In the genomic region with DNA sequence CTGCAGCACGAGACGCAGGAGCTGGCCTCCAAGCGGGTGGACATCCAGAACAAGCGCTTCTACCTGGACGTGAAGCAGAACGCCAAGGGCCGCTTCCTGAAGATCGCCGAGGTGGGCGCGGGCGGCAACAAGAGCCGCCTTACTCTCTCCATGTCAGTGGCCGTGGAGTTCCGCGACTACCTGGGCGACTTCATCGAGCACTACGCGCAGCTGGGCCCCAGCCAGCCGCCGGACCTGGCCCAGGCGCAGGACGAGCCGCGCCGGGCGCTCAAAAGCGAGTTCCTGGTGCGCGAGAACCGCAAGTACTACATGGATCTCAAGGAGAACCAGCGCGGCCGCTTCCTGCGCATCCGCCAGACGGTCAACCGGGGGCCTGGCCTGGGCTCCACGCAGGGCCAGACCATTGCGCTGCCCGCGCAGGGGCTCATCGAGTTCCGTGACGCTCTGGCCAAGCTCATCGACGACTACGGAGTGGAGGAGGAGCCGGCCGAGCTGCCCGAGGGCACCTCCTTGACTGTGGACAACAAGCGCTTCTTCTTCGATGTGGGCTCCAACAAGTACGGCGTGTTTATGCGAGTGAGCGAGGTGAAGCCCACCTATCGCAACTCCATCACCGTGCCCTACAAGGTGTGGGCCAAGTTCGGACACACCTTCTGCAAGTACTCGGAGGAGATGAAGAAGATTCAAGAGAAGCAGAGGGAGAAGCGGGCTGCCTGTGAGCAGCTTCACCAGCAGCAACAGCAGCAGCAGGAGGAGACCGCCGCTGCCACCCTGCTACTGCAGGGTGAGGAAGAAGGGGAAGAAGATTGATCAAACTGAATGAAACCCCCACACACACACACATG, we compare ENCODE assay signal across 1 cellular context.
TF ChIP-seq lines count a peak whose summit lies in the region.

No MANE protein-coding gene starts in this region.

TF ChIP-seq in HepG2, 621 proteins besides CTCF, POLR2A, EP300 and RAD21 (continued from another document and continues in another):
- TF ChIP-seq, protein P1, sequence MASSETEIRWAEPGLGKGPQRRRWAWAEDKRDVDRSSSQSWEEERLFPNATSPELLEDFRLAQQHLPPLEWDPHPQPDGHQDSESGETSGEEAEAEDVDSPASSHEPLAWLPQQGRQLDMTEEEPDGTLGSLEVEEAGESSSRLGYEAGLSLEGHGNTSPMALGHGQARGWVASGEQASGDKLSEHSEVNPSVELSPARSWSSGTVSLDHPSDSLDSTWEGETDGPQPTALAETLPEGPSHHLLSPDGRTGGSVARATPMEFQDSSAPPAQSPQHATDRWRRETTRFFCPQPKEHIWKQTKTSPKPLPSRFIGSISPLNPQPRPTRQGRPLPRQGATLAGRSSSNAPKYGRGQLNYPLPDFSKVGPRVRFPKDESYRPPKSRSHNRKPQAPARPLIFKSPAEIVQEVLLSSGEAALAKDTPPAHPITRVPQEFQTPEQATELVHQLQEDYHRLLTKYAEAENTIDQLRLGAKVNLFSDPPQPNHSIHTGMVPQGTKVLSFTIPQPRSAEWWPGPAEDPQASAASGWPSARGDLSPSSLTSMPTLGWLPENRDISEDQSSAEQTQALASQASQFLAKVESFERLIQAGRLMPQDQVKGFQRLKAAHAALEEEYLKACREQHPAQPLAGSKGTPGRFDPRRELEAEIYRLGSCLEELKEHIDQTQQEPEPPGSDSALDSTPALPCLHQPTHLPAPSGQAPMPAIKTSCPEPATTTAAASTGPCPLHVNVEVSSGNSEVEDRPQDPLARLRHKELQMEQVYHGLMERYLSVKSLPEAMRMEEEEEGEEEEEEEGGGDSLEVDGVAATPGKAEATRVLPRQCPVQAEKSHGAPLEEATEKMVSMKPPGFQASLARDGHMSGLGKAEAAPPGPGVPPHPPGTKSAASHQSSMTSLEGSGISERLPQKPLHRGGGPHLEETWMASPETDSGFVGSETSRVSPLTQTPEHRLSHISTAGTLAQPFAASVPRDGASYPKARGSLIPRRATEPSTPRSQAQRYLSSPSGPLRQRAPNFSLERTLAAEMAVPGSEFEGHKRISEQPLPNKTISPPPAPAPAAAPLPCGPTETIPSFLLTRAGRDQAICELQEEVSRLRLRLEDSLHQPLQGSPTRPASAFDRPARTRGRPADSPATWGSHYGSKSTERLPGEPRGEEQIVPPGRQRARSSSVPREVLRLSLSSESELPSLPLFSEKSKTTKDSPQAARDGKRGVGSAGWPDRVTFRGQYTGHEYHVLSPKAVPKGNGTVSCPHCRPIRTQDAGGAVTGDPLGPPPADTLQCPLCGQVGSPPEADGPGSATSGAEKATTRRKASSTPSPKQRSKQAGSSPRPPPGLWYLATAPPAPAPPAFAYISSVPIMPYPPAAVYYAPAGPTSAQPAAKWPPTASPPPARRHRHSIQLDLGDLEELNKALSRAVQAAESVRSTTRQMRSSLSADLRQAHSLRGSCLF (CRISPR knock-in tag; IDR thresholded peaks at IDR 0.05; ENCODE audit: borderline replicate concordance), result no peak
- TF ChIP-seq ZNF607 (CRISPR knock-in tag; IDR thresholded peaks at IDR 0.05; ENCODE audit: borderline replicate concordance) (peak; percentile 55; the same call in 1 of the 2 replicates), ZSCAN21 (CRISPR knock-in tag; IDR thresholded peaks at IDR 0.05; ENCODE audit: borderline replicate concordance) (peak; percentile 61; the same call in 1 of the 2 replicates), ZFP37 (CRISPR knock-in tag; IDR thresholded peaks at IDR 0.05; ENCODE audit: borderline replicate concordance) (no peak), CHCHD3 (CRISPR knock-in tag; IDR thresholded peaks at IDR 0.05) (0 out of 2 replicates have a peak, but pooled peaks have one; percentile 45), YEATS4 (CRISPR knock-in tag; IDR thresholded peaks at IDR 0.05; ENCODE audit: borderline replicate concordance) (0 out of 2 replicates have a peak, but pooled peaks have one; percentile 41), GATAD1 (CRISPR knock-in tag; IDR thresholded peaks at IDR 0.05) (no peak), ZFYVE20 (CRISPR knock-in tag; IDR thresholded peaks at IDR 0.05; ENCODE audit: borderline replicate concordance, low read depth) (no peak), NR2F6 (IDR thresholded peaks at IDR 0.05) (no peak), NR2F6 (CRISPR knock-in tag; IDR thresholded peaks at IDR 0.05) (no peak), ASH2L (IDR thresholded peaks at IDR 0.05; ENCODE audit: insufficient read length, low read depth, low read length) (peak; percentile 63), SALL1 (CRISPR knock-in tag; IDR thresholded peaks at IDR 0.05) (peak; percentile 28; the same call in 1 of the 2 replicates), AGO2 (optimal IDR thresholded peaks at IDR 0.05; ENCODE audit: low read depth, low read length) (peak; percentile 73), KLF6 (CRISPR knock-in tag; IDR thresholded peaks at IDR 0.05) (no peak), MYC (CRISPR knock-in tag; IDR thresholded peaks at IDR 0.05; ENCODE audit: borderline replicate concordance) (peak; percentile 13; the same call in 1 of the 2 replicates), ZNF33B (CRISPR knock-in tag; IDR thresholded peaks at IDR 0.05) (0 out of 2 replicates have a peak, but pooled peaks have one; percentile 61), RBM39 (IDR thresholded peaks at IDR 0.05; ENCODE audit: low read depth, low read length, poor library complexity, severe bottlenecking) (peak; percentile 80), ZNF263 (CRISPR knock-in tag; IDR thresholded peaks at IDR 0.05) (peak; percentile 10; the same call in 1 of the 2 replicates), ZSCAN31 (CRISPR knock-in tag; IDR thresholded peaks at IDR 0.05; ENCODE audit: low read depth) (0 out of 2 replicates have a peak, but pooled peaks have one; percentile 31), XRCC5 (optimal IDR thresholded peaks at IDR 0.05; ENCODE audit: low read length) (no peak), SOX5 (CRISPR knock-in tag; IDR thresholded peaks at IDR 0.05; ENCODE audit: borderline replicate concordance) (no peak), HNF4G (IDR thresholded peaks at IDR 0.05; ENCODE audit: borderline replicate concordance, low read depth, low read length) (no peak), HNF4G (CRISPR knock-in tag; IDR thresholded peaks at IDR 0.05; ENCODE audit: borderline replicate concordance, low read depth) (no peak), ZNF768 (CRISPR knock-in tag; IDR thresholded peaks at IDR 0.05) (peak; percentile 39; the same call in 1 of the 2 replicates), ETV6 (CRISPR knock-in tag; conservative IDR thresholded peaks at IDR 0.05) (no peak), JDP2 (CRISPR knock-in tag; IDR thresholded peaks at IDR 0.05; ENCODE audit: borderline replicate concordance) (no peak), YY1 (IDR thresholded peaks at IDR 0.05; ENCODE audit: insufficient read depth, insufficient replicate concordance, low read depth, low read length) (no peak), SAP130 (CRISPR knock-in tag; IDR thresholded peaks at IDR 0.05; ENCODE audit: low read depth) (peak; percentile 7; the same call in 1 of the 2 replicates), MEIS1 (CRISPR knock-in tag; IDR thresholded peaks at IDR 0.05; ENCODE audit: borderline replicate concordance) (no peak), ZNF230 (CRISPR knock-in tag; IDR thresholded peaks at IDR 0.05) (no peak; the same call in 1 of the 2 replicates), ZEB1 (IDR thresholded peaks at IDR 0.05; ENCODE audit: insufficient replicate concordance, low read depth) (no peak), KLF12 (CRISPR knock-in tag; IDR thresholded peaks at IDR 0.05; ENCODE audit: borderline replicate concordance) (no peak), ZNF577 (CRISPR knock-in tag; IDR thresholded peaks at IDR 0.05; ENCODE audit: borderline replicate concordance, low read depth) (no peak), BORCS8-MEF2B (CRISPR knock-in tag; IDR thresholded peaks at IDR 0.05) (0 out of 2 replicates have a peak, but pooled peaks have one; percentile 44), KDM2A (CRISPR knock-in tag; IDR thresholded peaks at IDR 0.05; ENCODE audit: borderline replicate concordance, low read depth) (peak; percentile 80; the same call in 1 of the 2 replicates), NCOA5 (CRISPR knock-in tag; IDR thresholded peaks at IDR 0.05) (no peak), MYNN (CRISPR knock-in tag; IDR thresholded peaks at IDR 0.05; ENCODE audit: low read depth) (no peak), ZNF224 (CRISPR knock-in tag; IDR thresholded peaks at IDR 0.05) (0 out of 2 replicates have a peak, but pooled peaks have one; percentile 71)
- TF ChIP-seq, protein P2, sequence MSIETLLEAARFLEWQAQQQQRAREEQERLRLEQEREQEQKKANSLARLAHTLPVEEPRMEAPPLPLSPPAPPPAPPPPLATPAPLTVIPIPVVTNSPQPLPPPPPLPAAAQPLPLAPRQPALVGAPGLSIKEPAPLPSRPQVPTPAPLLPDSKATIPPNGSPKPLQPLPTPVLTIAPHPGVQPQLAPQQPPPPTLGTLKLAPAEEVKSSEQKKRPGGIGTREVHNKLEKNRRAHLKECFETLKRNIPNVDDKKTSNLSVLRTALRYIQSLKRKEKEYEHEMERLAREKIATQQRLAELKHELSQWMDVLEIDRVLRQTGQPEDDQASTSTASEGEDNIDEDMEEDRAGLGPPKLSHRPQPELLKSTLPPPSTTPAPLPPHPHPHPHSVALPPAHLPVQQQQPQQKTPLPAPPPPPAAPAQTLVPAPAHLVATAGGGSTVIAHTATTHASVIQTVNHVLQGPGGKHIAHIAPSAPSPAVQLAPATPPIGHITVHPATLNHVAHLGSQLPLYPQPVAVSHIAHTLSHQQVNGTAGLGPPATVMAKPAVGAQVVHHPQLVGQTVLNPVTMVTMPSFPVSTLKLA (IDR thresholded peaks at IDR 0.05), result no peak
- TF ChIP-seq, protein P3, sequence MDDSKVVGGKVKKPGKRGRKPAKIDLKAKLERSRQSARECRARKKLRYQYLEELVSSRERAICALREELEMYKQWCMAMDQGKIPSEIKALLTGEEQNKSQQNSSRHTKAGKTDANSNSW (CRISPR knock-in tag; IDR thresholded peaks at IDR 0.05; ENCODE audit: borderline replicate concordance), result 0 out of 2 replicates have a peak, but pooled peaks have one; percentile 76
- TF ChIP-seq, protein P4, sequence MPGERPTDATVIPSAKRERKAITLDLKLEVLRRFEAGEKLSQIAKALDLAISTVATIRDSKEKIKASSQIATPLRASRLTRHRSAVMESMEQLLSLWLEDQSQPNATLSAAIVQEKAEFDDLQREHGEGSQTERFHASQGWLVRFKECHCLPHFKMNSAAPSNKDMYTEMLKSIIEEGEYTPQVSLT (CRISPR knock-in tag; IDR thresholded peaks at IDR 0.05; ENCODE audit: borderline replicate concordance, low read depth), result no peak
- TF ChIP-seq, protein P5, sequence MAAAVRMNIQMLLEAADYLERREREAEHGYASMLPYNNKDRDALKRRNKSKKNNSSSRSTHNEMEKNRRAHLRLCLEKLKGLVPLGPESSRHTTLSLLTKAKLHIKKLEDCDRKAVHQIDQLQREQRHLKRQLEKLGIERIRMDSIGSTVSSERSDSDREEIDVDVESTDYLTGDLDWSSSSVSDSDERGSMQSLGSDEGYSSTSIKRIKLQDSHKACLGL (CRISPR knock-in tag; IDR thresholded peaks at IDR 0.05), result 0 out of 2 replicates have a peak, but pooled peaks have one; percentile 31
- TF ChIP-seq, protein P6, sequence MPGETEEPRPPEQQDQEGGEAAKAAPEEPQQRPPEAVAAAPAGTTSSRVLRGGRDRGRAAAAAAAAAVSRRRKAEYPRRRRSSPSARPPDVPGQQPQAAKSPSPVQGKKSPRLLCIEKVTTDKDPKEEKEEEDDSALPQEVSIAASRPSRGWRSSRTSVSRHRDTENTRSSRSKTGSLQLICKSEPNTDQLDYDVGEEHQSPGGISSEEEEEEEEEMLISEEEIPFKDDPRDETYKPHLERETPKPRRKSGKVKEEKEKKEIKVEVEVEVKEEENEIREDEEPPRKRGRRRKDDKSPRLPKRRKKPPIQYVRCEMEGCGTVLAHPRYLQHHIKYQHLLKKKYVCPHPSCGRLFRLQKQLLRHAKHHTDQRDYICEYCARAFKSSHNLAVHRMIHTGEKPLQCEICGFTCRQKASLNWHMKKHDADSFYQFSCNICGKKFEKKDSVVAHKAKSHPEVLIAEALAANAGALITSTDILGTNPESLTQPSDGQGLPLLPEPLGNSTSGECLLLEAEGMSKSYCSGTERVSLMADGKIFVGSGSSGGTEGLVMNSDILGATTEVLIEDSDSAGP (CRISPR knock-in tag; IDR thresholded peaks at IDR 0.05; ENCODE audit: borderline replicate concordance), result peak; percentile 39
- TF ChIP-seq, protein P7, sequence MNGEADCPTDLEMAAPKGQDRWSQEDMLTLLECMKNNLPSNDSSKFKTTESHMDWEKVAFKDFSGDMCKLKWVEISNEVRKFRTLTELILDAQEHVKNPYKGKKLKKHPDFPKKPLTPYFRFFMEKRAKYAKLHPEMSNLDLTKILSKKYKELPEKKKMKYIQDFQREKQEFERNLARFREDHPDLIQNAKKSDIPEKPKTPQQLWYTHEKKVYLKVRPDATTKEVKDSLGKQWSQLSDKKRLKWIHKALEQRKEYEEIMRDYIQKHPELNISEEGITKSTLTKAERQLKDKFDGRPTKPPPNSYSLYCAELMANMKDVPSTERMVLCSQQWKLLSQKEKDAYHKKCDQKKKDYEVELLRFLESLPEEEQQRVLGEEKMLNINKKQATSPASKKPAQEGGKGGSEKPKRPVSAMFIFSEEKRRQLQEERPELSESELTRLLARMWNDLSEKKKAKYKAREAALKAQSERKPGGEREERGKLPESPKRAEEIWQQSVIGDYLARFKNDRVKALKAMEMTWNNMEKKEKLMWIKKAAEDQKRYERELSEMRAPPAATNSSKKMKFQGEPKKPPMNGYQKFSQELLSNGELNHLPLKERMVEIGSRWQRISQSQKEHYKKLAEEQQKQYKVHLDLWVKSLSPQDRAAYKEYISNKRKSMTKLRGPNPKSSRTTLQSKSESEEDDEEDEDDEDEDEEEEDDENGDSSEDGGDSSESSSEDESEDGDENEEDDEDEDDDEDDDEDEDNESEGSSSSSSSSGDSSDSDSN (CRISPR knock-in tag; IDR thresholded peaks at IDR 0.05), result peak; percentile 78; the same call in 1 of the 2 replicates
- TF ChIP-seq, protein P8, sequence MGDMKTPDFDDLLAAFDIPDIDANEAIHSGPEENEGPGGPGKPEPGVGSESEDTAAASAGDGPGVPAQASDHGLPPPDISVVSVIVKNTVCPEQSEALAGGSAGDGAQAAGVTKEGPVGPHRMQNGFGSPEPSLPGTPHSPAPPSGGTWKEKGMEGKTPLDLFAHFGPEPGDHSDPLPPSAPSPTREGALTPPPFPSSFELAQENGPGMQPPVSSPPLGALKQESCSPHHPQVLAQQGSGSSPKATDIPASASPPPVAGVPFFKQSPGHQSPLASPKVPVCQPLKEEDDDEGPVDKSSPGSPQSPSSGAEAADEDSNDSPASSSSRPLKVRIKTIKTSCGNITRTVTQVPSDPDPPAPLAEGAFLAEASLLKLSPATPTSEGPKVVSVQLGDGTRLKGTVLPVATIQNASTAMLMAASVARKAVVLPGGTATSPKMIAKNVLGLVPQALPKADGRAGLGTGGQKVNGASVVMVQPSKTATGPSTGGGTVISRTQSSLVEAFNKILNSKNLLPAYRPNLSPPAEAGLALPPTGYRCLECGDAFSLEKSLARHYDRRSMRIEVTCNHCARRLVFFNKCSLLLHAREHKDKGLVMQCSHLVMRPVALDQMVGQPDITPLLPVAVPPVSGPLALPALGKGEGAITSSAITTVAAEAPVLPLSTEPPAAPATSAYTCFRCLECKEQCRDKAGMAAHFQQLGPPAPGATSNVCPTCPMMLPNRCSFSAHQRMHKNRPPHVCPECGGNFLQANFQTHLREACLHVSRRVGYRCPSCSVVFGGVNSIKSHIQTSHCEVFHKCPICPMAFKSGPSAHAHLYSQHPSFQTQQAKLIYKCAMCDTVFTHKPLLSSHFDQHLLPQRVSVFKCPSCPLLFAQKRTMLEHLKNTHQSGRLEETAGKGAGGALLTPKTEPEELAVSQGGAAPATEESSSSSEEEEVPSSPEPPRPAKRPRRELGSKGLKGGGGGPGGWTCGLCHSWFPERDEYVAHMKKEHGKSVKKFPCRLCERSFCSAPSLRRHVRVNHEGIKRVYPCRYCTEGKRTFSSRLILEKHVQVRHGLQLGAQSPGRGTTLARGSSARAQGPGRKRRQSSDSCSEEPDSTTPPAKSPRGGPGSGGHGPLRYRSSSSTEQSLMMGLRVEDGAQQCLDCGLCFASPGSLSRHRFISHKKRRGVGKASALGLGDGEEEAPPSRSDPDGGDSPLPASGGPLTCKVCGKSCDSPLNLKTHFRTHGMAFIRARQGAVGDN (CRISPR knock-in tag; IDR thresholded peaks at IDR 0.05), result peak; percentile 75
